In genomic region chr4:126735294-126736132, GRCh38 we compare ENCODE assay signal across 1 cellular context.
TF ChIP-seq lines count a peak whose summit lies in the region.

No MANE protein-coding gene starts in this region.

TF ChIP-seq in IMR-90, 13 proteins besides CTCF, POLR2A, EP300 and RAD21 (continued from another document):
- TF ChIP-seq MAZ (IDR thresholded peaks at IDR 0.05; ENCODE audit: borderline replicate concordance, low read depth, low read length) (no peak), CHD1 (IDR thresholded peaks at IDR 0.05; ENCODE audit: low read depth, low read length) (no peak), RFX5 (IDR thresholded peaks at IDR 0.05; ENCODE audit: low read depth, low read length) (no peak), MXI1 (IDR thresholded peaks at IDR 0.05; ENCODE audit: borderline replicate concordance, low read depth, low read length) (no peak), ELK1 (IDR thresholded peaks at IDR 0.05; ENCODE audit: borderline replicate concordance, low read depth, low read length) (no peak), CEBPB (IDR thresholded peaks at IDR 0.05; ENCODE audit: low read depth, low read length) (no peak), BHLHE40 (IDR thresholded peaks at IDR 0.05; ENCODE audit: low read depth, low read length) (no peak), NFE2L2 (IDR thresholded peaks at IDR 0.05; ENCODE audit: low read depth, low read length) (no peak), MAFK (IDR thresholded peaks at IDR 0.05; ENCODE audit: low read depth, low read length) (no peak), SMC3 (IDR thresholded peaks at IDR 0.05; ENCODE audit: low read depth, low read length) (no peak), FOS (IDR thresholded peaks at IDR 0.05; ENCODE audit: low read depth, low read length) (no peak)
TF ChIP-seq in IMR-90: peak in this region for 0.
